18 cellular contexts compared by ENCODE assay signal in the genomic region with DNA sequence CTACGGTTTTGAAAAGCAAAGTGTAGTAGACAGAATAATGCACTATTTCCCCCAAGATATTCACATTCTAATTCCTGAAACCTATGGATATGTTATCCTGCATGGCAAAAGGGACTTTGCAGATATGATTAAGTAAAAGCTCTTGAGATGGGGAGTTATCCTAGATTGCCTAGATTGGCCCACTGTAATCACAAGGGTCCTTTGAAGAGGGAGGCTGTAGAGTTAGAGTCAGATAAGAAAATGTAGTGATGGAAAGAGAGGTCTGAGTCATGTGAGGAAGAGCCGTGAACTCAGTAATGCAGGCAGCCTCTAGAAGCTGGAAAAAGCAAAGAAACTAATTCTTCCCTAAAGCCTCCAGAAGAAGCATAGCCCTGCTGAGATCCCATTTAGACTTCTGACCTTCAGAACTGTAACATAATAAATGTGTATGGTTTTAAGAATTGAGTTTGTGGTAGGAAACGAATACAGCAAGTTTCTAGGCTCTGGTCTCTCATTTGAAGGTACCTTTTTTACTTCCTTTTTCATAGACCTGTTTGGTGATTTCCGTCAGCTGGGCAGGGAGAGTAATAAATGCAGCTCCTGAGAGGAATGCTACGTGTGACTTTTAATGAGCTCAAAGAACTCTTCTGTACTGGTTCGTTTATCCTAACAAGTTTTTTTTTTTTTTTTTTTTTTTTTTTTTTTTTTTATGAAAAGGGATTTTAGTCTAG. TPM values are rescaled to one million over a fixed set of nuclear protein-coding genes. Genes with fewer than 3 reads are reported as not detected.
A peak's percentile ranks its signal among the peaks of the same experiment; 100 is the strongest.
DNase-seq lines count a peak whose midpoint lies in the region; ATAC-seq, FAIRE-seq and TF ChIP-seq lines count a peak whose summit lies in the region.
"Had no signal": no experiment of that assay in that cellular context is flagged by ENCODE, and none has a peak within 500 bp of the region (broad histone marks: within the 10 kb centered on the region; RNA-seq: fewer than 3 reads in every experiment).

No MANE protein-coding gene starts in this region.

- no peaks in the 10 kb centered on the region for H3K36me3 ChIP-seq in K562 (ENCODE audit: control insufficient read depth, insufficient read depth, low read length)
- no peaks in the 10 kb centered on the region for H3K36me3 ChIP-seq in ovary
- H3K36me3 ChIP-seq: right atrium auricular region had no signal

- H3K4me2 ChIP-seq in K562 (ENCODE audit: insufficient read depth, low read length): peak overlapping the region; percentile 42

- intact Hi-C loops in K562 (cut with micrococcal nuclease): no loop called here
- intact Hi-C loops in ovary (cut with DNase I): no loop called here
- intact Hi-C loops in CD14-positive monocyte (cut with micrococcal nuclease): no loop called here

- peaks cover 0 to 3% (median 0%) of the 10 kb centered on the region in 7 donors for H3K9me3 Mint-ChIP-seq in CD14-positive monocyte

- H3K79me2 ChIP-seq in K562 (ENCODE audit: control insufficient read depth, insufficient read depth, low read length): no peaks in the 10 kb centered on the region

- H3K4me1 Mint-ChIP-seq in CD14-positive monocyte: no peaks in the 10 kb centered on the region

- H3K27me3 ChIP-seq in K562 (ENCODE audit: control insufficient read depth in 2 of 2, insufficient read depth in 2 of 2, low read length in 2 of 2) (no peaks in the 10 kb centered on the region), ovary (no peaks in the 10 kb centered on the region)

- peak overlapping the region; percentile 25 for H3K27ac ChIP-seq in K562 (ENCODE audit: extremely low read depth, low read depth, low read length)
- no peak overlapping the region for H3K27ac ChIP-seq in ovary
- H3K27ac ChIP-seq: right atrium auricular region had no signal

- no TSS peak for BruUV-seq in K562 (replicated peaks; lab: Mats Ljungman, UMichigan)

- peak; percentile 46 for FAIRE-seq in GM18507 (lab: Jason Lieb, UNC)
- FAIRE-seq in K562 (lab: Jason Lieb, UNC): peak; percentile 68
- FAIRE-seq: kidney had no signal

- no peak for TF ChIP-seq POLR2A in K562 (conservative IDR thresholded peaks at IDR 0.05)
- no peak for TF ChIP-seq POLR2A in ovary (IDR thresholded peaks at IDR 0.05)

- 2% methylated on average over 5 of the region's 6 CpGs for WGBS in K562 (ENCODE audit: insufficient coverage, low coverage, missing lambda C conversion rate)
- WGBS in ovary, 3 donors: 49 to 55% (median 52%) methylated on average over 6 of the region's 6 CpGs

- no peak for TF ChIP-seq RAD21 in K562 (CRISPR knock-in tag; conservative IDR thresholded peaks at IDR 0.05 in 1 of 2, IDR thresholded peaks at IDR 0.05 in 1 of 2)

- H3K9me1 ChIP-seq in K562 (ENCODE audit: control insufficient read depth, insufficient read depth, low read length): no peaks in the 10 kb centered on the region

- ATAC-seq in GM21529 (IDR thresholded peaks at IDR 0.05; ENCODE audit: unreplicated experiment) (peak; percentile 35), HG03103 (IDR thresholded peaks at IDR 0.05; ENCODE audit: low read depth, unreplicated experiment) (peak; percentile 22), K562 (peak; percentile 58), GM21825 (IDR thresholded peaks at IDR 0.05; ENCODE audit: unreplicated experiment) (no peak), GM18519 (IDR thresholded peaks at IDR 0.05; ENCODE audit: low FRiP score, unreplicated experiment) (no peak)

- H3K4me3 ChIP-seq in K562 (no peak overlapping the region), ovary (no peak overlapping the region)
- H3K4me3 ChIP-seq: right atrium auricular region had no signal

- H3K4me1 ChIP-seq in K562 (replicated peaks in 1 of 2; ENCODE audit: control insufficient read depth in 2 of 2, insufficient read depth in 2 of 2, low read length in 2 of 2) (peaks cover 14 to 43% of the 10 kb centered on the region in 2 experiments), ovary (ENCODE audit: insufficient read depth) (no peaks in the 10 kb centered on the region)

- TF ChIP-seq EP300 in K562 (IDR thresholded peaks at IDR 0.05; ENCODE audit: low read length) (peak; percentile 22; the same call in 1 of the 2 replicates), ovary (IDR thresholded peaks at IDR 0.05) (no peak)

- H3K36me3 Mint-ChIP-seq in CD14-positive monocyte: no peaks in the 10 kb centered on the region
- H3K36me3 Mint-ChIP-seq: mesothelial cell of epicardium had no signal

- TF ChIP-seq CTCF in K562 (IDR thresholded peaks at IDR 0.05 in 2 of 3, conservative IDR thresholded peaks at IDR 0.05 in 1 of 3; ENCODE audit: insufficient read depth in 2 of 3, low read depth in 1 of 3, low read length in 3 of 3): no peak
- no peak for TF ChIP-seq CTCF in ovary (IDR thresholded peaks at IDR 0.05)
- no peak for TF ChIP-seq CTCF in CD14-positive monocyte (IDR thresholded peaks at IDR 0.05)

- POLR2A ChIA-PET in K562 (lab: Yijun Ruan, JAX): no interaction called here

- peak overlapping the region in 1 of 2 experiments; percentile 27; a peak in 1 of 4 replicates for H3K9ac ChIP-seq in K562 (ENCODE audit: insufficient read depth in 1 of 2, low read depth in 2 of 2, low read length in 2 of 2)

- in situ Hi-C loops in K562 (cut with MboI): no loop called here

- CTCF ChIA-PET in K562 (lab: Yijun Ruan, JAX; ENCODE audit: low intra/inter-chr PET ratio): no interaction called here

- no peak overlapping the region for H3K27ac Mint-ChIP-seq in CD14-positive monocyte
- H3K27ac Mint-ChIP-seq: mesothelial cell of epicardium had no signal

- H3K4me3 Mint-ChIP-seq in CD14-positive monocyte: no peak overlapping the region
- H3K4me3 Mint-ChIP-seq: mesothelial cell of epicardium had no signal

- no peak for DNase-seq in GM18507 (ENCODE audit: extremely low spot score, insufficient read length, low read depth)
- DNase-seq in K562 (ENCODE audit: extremely low read depth in 1 of 4, low spot score in 3 of 4): peak in 2 of 4 experiments; percentile 45 to 66
- DNase-seq in ovary: no peak
- no peak for DNase-seq in CD14-positive monocyte (ENCODE audit: low spot score)
- DNase-seq: amniotic stem cell; central memory CD4-positive, alpha-beta T cell; effector CD8-positive, alpha-beta T cell; hippocampal formation; kidney; NCI-H1436; NCI-H226 had no signal

- peak overlapping the region; percentile 74 for H2AFZ ChIP-seq in K562 (ENCODE audit: low read depth, low read length)

- no peaks in the 10 kb centered on the region for H3K27me3 Mint-ChIP-seq in CD14-positive monocyte (ENCODE audit: low read depth in 3 of 3)

- H3K9me3 ChIP-seq in K562 (replicated peaks; ENCODE audit: control insufficient read depth, insufficient read depth, low read depth, low read length) (no peaks in the 10 kb centered on the region), ovary (no peaks in the 10 kb centered on the region)
- H3K9me3 ChIP-seq: right atrium auricular region had no signal

- H4K20me1 ChIP-seq in K562 (replicated peaks; ENCODE audit: control insufficient read depth, insufficient read depth, low read length): no peaks in the 10 kb centered on the region

TF ChIP-seq in K562, 482 proteins besides CTCF, POLR2A, EP300 and RAD21 (continues in another document):
- no peak for TF ChIP-seq ZBTB17 (CRISPR knock-in tag; IDR thresholded peaks at IDR 0.05)
- no peak for TF ChIP-seq ATF1 (CRISPR knock-in tag; IDR thresholded peaks at IDR 0.05)
- no peak for TF ChIP-seq ATF1 (tag; IDR thresholded peaks at IDR 0.05)
- no peak for TF ChIP-seq ETV6 (IDR thresholded peaks at IDR 0.05; ENCODE audit: borderline replicate concordance in 1 of 2, low read depth in 2 of 2, low read length in 1 of 2)
- no peak for TF ChIP-seq ETV6 (CRISPR knock-in tag; IDR thresholded peaks at IDR 0.05; ENCODE audit: borderline replicate concordance)
- no peak for TF ChIP-seq CEBPG (CRISPR knock-in tag; IDR thresholded peaks at IDR 0.05)
- TF ChIP-seq CEBPG (tag; conservative IDR thresholded peaks at IDR 0.05 in 1 of 2, IDR thresholded peaks at IDR 0.05 in 1 of 2): no peak
- TF ChIP-seq, protein P1, sequence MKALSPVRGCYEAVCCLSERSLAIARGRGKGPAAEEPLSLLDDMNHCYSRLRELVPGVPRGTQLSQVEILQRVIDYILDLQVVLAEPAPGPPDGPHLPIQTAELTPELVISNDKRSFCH (CRISPR knock-in tag; IDR thresholded peaks at IDR 0.05): no peak
- TF ChIP-seq, protein P1 (tag; IDR thresholded peaks at IDR 0.05): no peak
- no peak for TF ChIP-seq RUNX1 (IDR thresholded peaks at IDR 0.05; ENCODE audit: low read depth)

RNA-seq across cellular contexts. Expression of a gene that starts 41.9 kb away (rescaled TPM):
- not detected in 2 replicates for total RNA-seq in K562 (2011; cell fraction: chromatin; rRNA removed; ENCODE audit: low replicate concordance)
- not detected in 2 replicates for total RNA-seq in K562 (2011; cell fraction: nucleolus; rRNA removed)
- total RNA-seq in K562 (2011; cell fraction: nucleoplasm; rRNA removed): not detected in 2 replicates
- total RNA-seq in K562 (2014; rRNA removed): not detected in 2 replicates
- total RNA-seq in K562 (2014; rRNA removed; fragmentation: Illumina TruSeq; extraction: Trizol): not detected in 2 replicates
- not detected in 2 replicates for total RNA-seq in K562 (2015; rRNA removed; fragmentation: Illumina TruSeq; extraction: Trizol)
- total RNA-seq in K562 (2021): 0.07 and 0.16 TPM in 2 replicates
- polyA plus RNA-seq in K562 (2011; rRNA removed): not detected in 2 replicates
- polyA plus RNA-seq in K562 (2011; cell fraction: cytosol; rRNA removed): not detected in 2 replicates
- not detected in 2 replicates for polyA plus RNA-seq in K562 (2011; cell fraction: nucleus; rRNA removed)
- polyA plus RNA-seq in K562 (2012): not detected in 2 replicates
- not detected in 2 replicates for polyA plus RNA-seq in K562 (2014; fragmentation: Illumina TruSeq; extraction: Trizol)
- not detected for polyA plus RNA-seq in K562 (2014; fragmentation: Nextera tagmentation; extraction: Ambion mirVana)
- not detected in 2 replicates for polyA plus RNA-seq in K562 (2014; rRNA removed)
- not detected in 2 replicates for polyA minus RNA-seq in K562 (2011; rRNA and poly(A)+ RNA removed)
- polyA minus RNA-seq in K562 (2011; cell fraction: cytosol; rRNA and poly(A)+ RNA removed): not detected in 2 replicates
- not detected in 2 replicates for polyA minus RNA-seq in K562 (2011; cell fraction: nucleus; rRNA and poly(A)+ RNA removed)
- total RNA-seq in ovary: not detected
- under 1 TPM; 0.05 to 0.12 TPM for polyA plus RNA-seq in ovary
- polyA plus RNA-seq in CD14-positive monocyte: not detected
- total RNA-seq: kidney, mesothelial cell of epicardium, right atrium auricular region had no signal
- polyA plus RNA-seq: AG04450 had no signal

Comparison
In these comparisons a context has a peak if more than half of its experiments do, and no peak if none do; other contexts are left out.
1. ATAC-seq: peak in GM21529 (single experiment), HG03103 (single experiment) and K562 (single experiment); none in GM21825 (single experiment) and GM18519 (single experiment).